In the genomic region with DNA sequence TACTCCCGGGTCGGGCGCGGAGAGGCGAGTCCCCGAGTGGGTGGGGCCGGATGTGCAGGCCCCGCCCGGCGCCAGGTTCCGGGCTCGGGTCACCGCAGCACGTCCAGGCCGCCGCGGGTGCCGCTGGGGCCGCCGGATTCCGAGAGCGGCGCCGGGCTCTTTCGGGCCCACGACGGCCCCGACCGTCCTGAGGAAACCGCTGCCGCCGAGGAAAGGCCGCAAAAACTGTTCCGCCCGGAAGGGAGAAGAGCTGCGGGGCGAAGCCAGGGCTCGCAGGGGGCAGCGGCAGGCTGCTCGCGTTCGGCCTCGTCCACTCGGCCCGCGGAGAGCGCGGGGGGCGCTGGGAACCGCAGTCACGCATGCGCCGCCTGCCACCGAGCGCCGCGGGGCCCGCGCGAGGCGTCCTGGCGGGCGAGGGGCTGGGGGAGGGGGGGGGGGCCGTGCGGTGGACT, we compare ENCODE assay signal across 8 cellular contexts. TPM values are rescaled to one million over a fixed set of nuclear protein-coding genes. Genes with fewer than 3 reads are reported as not detected.
DNase-seq lines count a peak whose midpoint lies in the region; ATAC-seq and TF ChIP-seq lines count a peak whose summit lies in the region.

A gene (minus strand): TSS at position 342 of the 452 bp plus-strand sequence. CDS start 718 bp downstream, outside the sequence.

- peaks cover 13% of the 10 kb centered on the region for H3K4me1 ChIP-seq in HUES48 (ENCODE audit: control insufficient read depth, insufficient read depth, low read length)

- H3K27ac Mint-ChIP-seq in nephron progenitor cell: peak within 1 kb of the TSS; percentile 99
- peak within 1 kb of the TSS; percentile 96 for H3K27ac Mint-ChIP-seq in stimulated activated naive CD8-positive, alpha-beta T cell treated with anti-CD3 and anti-CD28 coated beads, Interleukin-15, Interleukin-2, amounts not matched to agents 100 ng/mL and 50 ng/mL, for 24 hours

- no peaks in the 10 kb centered on the region for H3K27me3 ChIP-seq in HUES48 (ENCODE audit: control insufficient read depth, insufficient read depth, low read length)

- no peak for TF ChIP-seq CTCF in fibroblast of the aortic adventitia (IDR thresholded peaks at IDR 0.05; ENCODE audit: insufficient read depth, low read length)
- TF ChIP-seq CTCF in nephron progenitor cell (IDR thresholded peaks at IDR 0.05): no peak

- peaks cover 46% of the 10 kb centered on the region for H3K4me1 Mint-ChIP-seq in nephron progenitor cell
- H3K4me1 Mint-ChIP-seq in stimulated activated naive CD8-positive, alpha-beta T cell treated with anti-CD3 and anti-CD28 coated beads, Interleukin-15, Interleukin-2, amounts not matched to agents 100 ng/mL and 50 ng/mL, for 24 hours (ENCODE audit: low read depth): peaks cover 37% of the 10 kb centered on the region

- H3K9me3 ChIP-seq in HUES48 (ENCODE audit: control insufficient read depth, insufficient read depth, low read length): no peaks in the 10 kb centered on the region

- H3K27me3 Mint-ChIP-seq in nephron progenitor cell (ENCODE audit: low read depth, poor library complexity): peaks cover 10% of the 10 kb centered on the region
- H3K27me3 Mint-ChIP-seq in stimulated activated naive CD8-positive, alpha-beta T cell treated with anti-CD3 and anti-CD28 coated beads, Interleukin-15, Interleukin-2, amounts not matched to agents 100 ng/mL and 50 ng/mL, for 24 hours: no peaks in the 10 kb centered on the region

- DNase-seq in DMS153 (lab: John Stamatoyannopoulos, UW) (peak; percentile 80), RPMI7951 (ENCODE audit: low read depth) (peak; percentile 90), fibroblast of the aortic adventitia (ENCODE audit: low read depth) (peak; percentile 84), nephron progenitor cell (peak; percentile 88)
- DNase-seq in activated effector memory CD4-positive, alpha-beta T cell treated with Interleukin-2 at 50 U/mL for 16 hours: peak; percentile 80

- peak within 1 kb of the TSS; percentile 98 for H3K9ac ChIP-seq in HUES48 (ENCODE audit: low read depth, low read length)

- H3K36me3 Mint-ChIP-seq in nephron progenitor cell (ENCODE audit: low read depth): peaks cover 44% of the 10 kb centered on the region
- H3K36me3 Mint-ChIP-seq in stimulated activated naive CD8-positive, alpha-beta T cell treated with anti-CD3 and anti-CD28 coated beads, Interleukin-15, Interleukin-2, amounts not matched to agents 100 ng/mL and 50 ng/mL, for 24 hours (ENCODE audit: low read depth): peaks cover 34% of the 10 kb centered on the region

- peak within 1 kb of the TSS; percentile 96 for H3K4me3 Mint-ChIP-seq in nephron progenitor cell
- peak within 1 kb of the TSS; percentile 96 for H3K4me3 Mint-ChIP-seq in stimulated activated naive CD8-positive, alpha-beta T cell treated with anti-CD3 and anti-CD28 coated beads, Interleukin-15, Interleukin-2, amounts not matched to agents 100 ng/mL and 50 ng/mL, for 24 hours

- peak within 1 kb of the TSS; percentile 93 for H3K4me3 ChIP-seq in HUES48 (ENCODE audit: low read depth, low read length)
- H3K4me3 ChIP-seq in fibroblast of the aortic adventitia (ENCODE audit: low read depth, low read length): peak within 1 kb of the TSS; percentile 81

- peak within 1 kb of the TSS; percentile 99 for H3K27ac ChIP-seq in HUES48 (ENCODE audit: low read depth, low read length)

- peak; percentile 81 for ATAC-seq in GM21423 (IDR thresholded peaks at IDR 0.05; ENCODE audit: unreplicated experiment)

- peaks cover 21% of the 10 kb centered on the region for H3K36me3 ChIP-seq in HUES48 (ENCODE audit: control insufficient read depth, insufficient read depth, low read length)

- no peaks in the 10 kb centered on the region for H3K9me3 Mint-ChIP-seq in nephron progenitor cell
- H3K9me3 Mint-ChIP-seq in stimulated activated naive CD8-positive, alpha-beta T cell treated with anti-CD3 and anti-CD28 coated beads, Interleukin-15, Interleukin-2, amounts not matched to agents 100 ng/mL and 50 ng/mL, for 24 hours: no peaks in the 10 kb centered on the region

RNA-seq across cellular contexts. Expression of the gene that starts here (rescaled TPM):
- total RNA-seq in RPMI7951 (2014; rRNA removed; shearing (Covaris generic)): 2.2 and 2.5 TPM in 2 replicates
- 5.6 and 7.3 TPM in 2 replicates for total RNA-seq in fibroblast of the aortic adventitia (ENCODE audit: low replicate concordance)

Comparison
In these comparisons a context has a peak if more than half of its experiments do, and no peak if none do; other contexts are left out.
1. Peak in every context shown above with its lines: DNase-seq, ATAC-seq, H3K4me3 ChIP-seq and H3K27ac ChIP-seq.